In the genomic region with DNA sequence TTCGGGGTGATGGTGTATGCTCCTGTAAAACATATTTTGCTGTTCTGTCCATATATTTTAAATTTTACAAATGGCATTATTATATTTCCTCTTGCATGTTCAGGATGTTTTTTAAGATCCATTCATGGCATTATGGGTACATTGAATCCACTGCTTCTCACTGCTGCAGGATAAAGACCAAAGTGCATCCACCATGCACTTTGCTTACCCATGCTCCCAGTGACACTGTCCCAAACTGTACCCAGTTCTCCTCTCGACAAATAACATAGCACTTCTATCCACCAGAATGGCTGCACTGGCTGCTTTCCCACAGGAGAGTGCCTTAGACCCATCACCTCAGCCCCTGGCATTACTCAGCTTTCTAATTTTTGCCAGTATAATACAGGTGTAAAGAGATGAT, we compare ENCODE assay signal across 8 cellular contexts.
"Had no signal": no experiment of that assay in that cellular context is flagged by ENCODE, and none has a peak within 500 bp of the region (broad histone marks: within the 10 kb centered on the region; RNA-seq: fewer than 3 reads in every experiment).

No MANE protein-coding gene starts in this region.

- DNase-seq: GOT3, H9, HCEC 1CT, KBM-7 had no signal

- H3K27ac ChIP-seq: KMS-11 had no signal

- H3K9me3 Mint-ChIP-seq: H9, IgD-negative memory B cell had no signal

- H3K4me3 Mint-ChIP-seq: H9, IgD-negative memory B cell had no signal

- H3K4me2 ChIP-seq: KMS-11 had no signal

- FAIRE-seq: H54, HTR-8/SVneo had no signal

- H3K9ac ChIP-seq: KMS-11 had no signal

- H3K36me3 Mint-ChIP-seq: IgD-negative memory B cell had no signal

- H3K27ac Mint-ChIP-seq: H9, IgD-negative memory B cell had no signal

- H3K27me3 Mint-ChIP-seq: IgD-negative memory B cell had no signal
